ENCODE assay signal across 19 cellular contexts in the genomic region with DNA sequence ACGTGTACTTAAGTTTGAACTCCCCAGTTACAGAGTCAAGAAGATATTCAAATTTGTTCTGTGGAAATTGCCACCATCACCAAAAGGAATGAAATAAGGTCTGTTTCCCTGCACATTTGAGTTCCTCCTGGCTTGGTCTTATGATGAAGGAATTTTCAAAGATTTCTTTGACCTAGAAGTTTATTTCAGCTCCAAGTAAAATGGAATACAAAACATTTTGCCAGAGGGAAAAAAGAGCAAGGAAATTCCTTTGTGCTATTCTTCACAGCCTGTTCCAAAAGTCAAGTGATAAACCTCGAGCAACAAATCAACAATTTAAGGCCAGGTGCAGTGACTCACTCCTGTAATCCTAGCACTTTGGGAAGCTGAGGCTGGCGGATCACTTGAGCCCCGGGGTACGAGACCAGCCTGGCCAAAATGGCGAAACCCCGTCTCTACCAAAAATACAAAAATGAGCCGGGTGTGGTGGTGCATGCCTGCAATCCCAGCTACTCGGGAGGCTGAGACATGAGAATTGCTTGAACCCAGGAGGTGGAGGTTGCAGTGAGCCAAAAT.
"Had no signal": no experiment of that assay in that cellular context is flagged by ENCODE, and none has a peak within 500 bp of the region (broad histone marks: within the 10 kb centered on the region; RNA-seq: fewer than 3 reads in every experiment).

No MANE protein-coding gene starts in this region.

- H3K27ac ChIP-seq: adrenal gland, hepatocyte, left lung, psoas muscle, right lobe of liver, spleen, stomach, thoracic aorta had no signal

- H3K4me1 ChIP-seq: adrenal gland, psoas muscle, right lobe of liver had no signal

- DNase-seq: activated CD4-positive, alpha-beta memory T cell treated with anti-CD3 and anti-CD28 coated beads, Interleukin-2, amount 10 ng/mL, durations not matched to agents 7 days and 5 days; activated CD4-positive, alpha-beta T cell treated with anti-CD3 and anti-CD28 coated beads for 4 hours; activated effector memory CD4-positive, alpha-beta T cell treated with anti-CD3 and anti-CD28 coated beads, Interleukin-2, amount 50 U/mL, for 16 hours; activated T-cell treated with anti-CD3 and anti-CD28 coated beads, Interleukin-2, amount 50 U/mL, for 48 hours; adrenal gland; caudate nucleus; islet precursor cell; left lung; mesenchymal stem cell; psoas muscle; right lobe of liver; spleen; stomach; T-helper 2 cell had no signal

- H3K4me3 ChIP-seq: adrenal gland, hepatocyte, left lung, psoas muscle, right lobe of liver, spleen, stomach, thoracic aorta had no signal

- H3K36me3 ChIP-seq: adrenal gland, left lung, right lobe of liver, thoracic aorta had no signal

- H3K4me3 Mint-ChIP-seq: activated CD4-positive, alpha-beta memory T cell treated with anti-CD3 and anti-CD28 coated beads, Interleukin-2, amount 10 ng/mL, durations not matched to agents 7 days and 5 days; nephron had no signal

- H3K4me2 ChIP-seq: hepatocyte had no signal

- H3K9me3 Mint-ChIP-seq: activated CD4-positive, alpha-beta memory T cell treated with anti-CD3 and anti-CD28 coated beads, Interleukin-2, amount 10 ng/mL, durations not matched to agents 7 days and 5 days; activated naive CD4-positive, alpha-beta T cell treated with anti-CD3 and anti-CD28 coated beads, Interleukin-2, amount 50 U/mL, for 24 hours had no signal

- H3K9me3 ChIP-seq: adrenal gland, left lung, psoas muscle, right lobe of liver, spleen, stomach, thoracic aorta had no signal

- H2AFZ ChIP-seq: hepatocyte had no signal

- H3K27me3 ChIP-seq: adrenal gland, hepatocyte, left lung, right lobe of liver, spleen, stomach had no signal

- H3K27me3 Mint-ChIP-seq: activated CD4-positive, alpha-beta memory T cell treated with anti-CD3 and anti-CD28 coated beads, Interleukin-2, amount 10 ng/mL, durations not matched to agents 7 days and 5 days; activated naive CD4-positive, alpha-beta T cell treated with anti-CD3 and anti-CD28 coated beads, Interleukin-2, amount 50 U/mL, for 24 hours had no signal

- ATAC-seq: esophagus mucosa, left lung, psoas muscle, right lobe of liver had no signal
